9 cellular contexts compared by ENCODE assay signal in the genomic region with DNA sequence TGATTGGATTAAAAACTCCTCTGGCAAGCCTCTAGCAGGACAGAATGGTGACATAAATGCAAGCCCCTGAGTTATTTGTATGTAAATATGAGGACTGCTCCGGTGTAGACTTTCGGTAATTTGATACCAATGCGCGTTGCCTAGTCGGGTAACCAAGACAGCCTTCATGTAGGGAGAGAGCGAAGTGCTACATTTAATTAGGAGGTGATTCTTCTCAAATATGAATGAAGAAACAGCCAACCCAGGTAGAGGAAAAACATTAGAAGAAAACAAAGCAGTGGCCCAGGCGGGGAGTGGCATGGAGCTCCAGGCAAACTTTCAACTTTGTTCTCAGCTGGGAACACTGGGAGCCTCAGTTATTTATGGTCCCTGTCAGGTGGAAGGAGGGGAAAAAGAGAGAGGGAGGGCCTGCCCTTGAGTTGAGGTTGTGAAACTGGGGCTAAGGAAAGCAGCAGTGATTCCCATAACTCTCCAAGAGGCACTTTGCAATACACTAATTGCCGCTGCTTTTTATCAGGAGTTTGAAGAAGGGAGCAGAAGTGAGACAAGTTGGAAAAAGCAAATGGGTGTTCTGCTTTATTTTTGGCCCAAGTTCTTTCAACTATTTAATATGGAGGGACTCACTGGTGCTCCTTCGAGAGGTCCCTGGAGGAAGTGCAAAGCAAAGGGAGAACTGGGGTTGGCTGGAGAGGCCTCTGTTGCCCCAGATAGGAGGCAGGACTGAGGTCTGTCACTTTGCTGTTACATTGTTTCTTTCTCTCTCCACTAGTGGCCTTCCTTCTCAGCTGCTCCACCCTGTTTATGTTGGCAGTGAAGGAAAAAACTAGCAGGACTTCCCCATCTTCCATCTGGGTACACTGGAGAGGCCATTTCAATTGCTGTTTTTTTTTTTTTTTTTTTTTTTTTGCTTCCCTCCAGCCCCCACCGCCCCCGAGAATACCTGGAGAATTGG.
A peak's percentile ranks its signal among the peaks of the same experiment; 100 is the strongest.
DNase-seq lines count a peak whose midpoint lies in the region; ATAC-seq, FAIRE-seq and TF ChIP-seq lines count a peak whose summit lies in the region.
"Had no signal": no experiment of that assay in that cellular context is flagged by ENCODE, and none has a peak within 500 bp of the region (broad histone marks: within the 10 kb centered on the region; RNA-seq: fewer than 3 reads in every experiment).

No MANE protein-coding gene starts in this region.

- ATAC-seq in GM12878 (0 out of 3 replicates have a peak, but pooled peaks have one; percentile 23), left colon (peak; percentile 90)
- no peak for ATAC-seq in naive thymus-derived CD4-positive, alpha-beta T cell

- RAD21 ChIA-PET in GM12878 (lab: Charles Lee; ENCODE audit: unreplicated experiment): no interaction called here

- FAIRE-seq in GM12878 (lab: Jason Lieb, UNC) (no peak), urothelium cell line (lab: Jason Lieb, UNC) (no peak)

- in situ Hi-C loops in GM12878 (cut with MboI): no loop called here

- H3K27me3 ChIP-seq in GM12878 (replicated peaks in 1 of 2; ENCODE audit: control insufficient read depth in 2 of 2, insufficient read depth in 2 of 2, low read length in 1 of 2): no peaks in the 10 kb centered on the region; a peak in 1 of 4 replicates
- no peaks in the 10 kb centered on the region for H3K27me3 ChIP-seq in naive thymus-derived CD4-positive, alpha-beta T cell (ENCODE audit: control insufficient read depth in 2 of 2, insufficient read depth in 2 of 2, low read length in 2 of 2)

- H4K20me1 ChIP-seq in GM12878 (ENCODE audit: control insufficient read depth, insufficient read depth): no peaks in the 10 kb centered on the region

- no peak overlapping the region for H3K4me3 ChIP-seq in GM12878
- H3K4me3 ChIP-seq in naive thymus-derived CD4-positive, alpha-beta T cell (ENCODE audit: low read length): no peak overlapping the region

- no peaks in the 10 kb centered on the region for H3K79me2 ChIP-seq in GM12878 (ENCODE audit: control insufficient read depth, insufficient read depth, low read length)

- intact Hi-C loops in GM12878 (cut with micrococcal nuclease; ENCODE audit: unreplicated experiment): no loop called here
- intact Hi-C loops in left colon (cut with DNase I, micrococcal nuclease): no loop called here
- intact Hi-C loops in naive thymus-derived CD4-positive, alpha-beta T cell (cut with micrococcal nuclease): no loop called here

- peaks cover 0 to 4% (median under 1%) of the 10 kb centered on the region in 7 donors for H3K4me1 Mint-ChIP-seq in naive thymus-derived CD4-positive, alpha-beta T cell

- no peak overlapping the region for H3K4me3 Mint-ChIP-seq in naive thymus-derived CD4-positive, alpha-beta T cell
- H3K4me3 Mint-ChIP-seq: nephron had no signal

- no TSS peak for BruUV-seq in GM12878 (replicated peaks; lab: Mats Ljungman, UMichigan)

- TF ChIP-seq RAD21 in GM12878 (IDR thresholded peaks at IDR 0.05; ENCODE audit: insufficient read depth, low read depth, low read length): no peak

- H3K27ac Mint-ChIP-seq in naive thymus-derived CD4-positive, alpha-beta T cell: no peak overlapping the region
- H3K27ac Mint-ChIP-seq: nephron had no signal

- no peak overlapping the region for H3K4me2 ChIP-seq in GM12878 (ENCODE audit: control insufficient read depth, insufficient read depth)

- peaks cover 3 to 47% (median 38%) of the 10 kb centered on the region in 5 donors for H3K36me3 Mint-ChIP-seq in naive thymus-derived CD4-positive, alpha-beta T cell

- CTCF ChIA-PET in GM12878 (lab: Yijun Ruan, JAX): no interaction called here
- CTCF ChIA-PET in naive thymus-derived CD4-positive, alpha-beta T cell (lab: Charles Lee): no interaction called here

- no peak overlapping the region for H2AFZ ChIP-seq in GM12878 (ENCODE audit: control insufficient read depth, low read depth, low read length)

- H3K9ac ChIP-seq in GM12878 (ENCODE audit: control insufficient read depth, insufficient read depth, low read length): no peak overlapping the region

- no peaks in the 10 kb centered on the region for H3K27me3 Mint-ChIP-seq in naive thymus-derived CD4-positive, alpha-beta T cell

- H3K9me3 ChIP-seq in GM12878 (replicated peaks; ENCODE audit: control insufficient read depth, insufficient read depth, low read length): no peaks in the 10 kb centered on the region
- no peaks in the 10 kb centered on the region for H3K9me3 ChIP-seq in naive thymus-derived CD4-positive, alpha-beta T cell (ENCODE audit: control insufficient read depth in 2 of 3, low read length in 3 of 3)

- H3K9me3 Mint-ChIP-seq in naive thymus-derived CD4-positive, alpha-beta T cell: peaks cover 0 to 3% (median 0%) of the 10 kb centered on the region in 11 donors
- H3K9me3 Mint-ChIP-seq: nephron had no signal

- no peak for TF ChIP-seq CTCF in GM12878 (IDR thresholded peaks at IDR 0.05 in 2 of 3, conservative IDR thresholded peaks at IDR 0.05 in 1 of 3; ENCODE audit: control insufficient read depth in 2 of 3, extremely low read depth in 1 of 3, insufficient read depth in 1 of 3, low read depth in 3 of 3, low read length in 3 of 3)

- TF ChIP-seq POLR2A in GM12878 (IDR thresholded peaks at IDR 0.05; ENCODE audit: low read depth, low read length): no peak

- POLR2A ChIA-PET in GM12878 (lab: Charles Lee): no interaction called here
- POLR2A ChIA-PET in naive thymus-derived CD4-positive, alpha-beta T cell (lab: Charles Lee): no interaction called here

- H3K27ac ChIP-seq in GM12878 (ENCODE audit: control insufficient read depth, insufficient read depth): no peak overlapping the region
- H3K27ac ChIP-seq in naive thymus-derived CD4-positive, alpha-beta T cell (ENCODE audit: low read depth, low read length): no peak overlapping the region

- no peaks in the 10 kb centered on the region for H3K4me1 ChIP-seq in GM12878 (ENCODE audit: control insufficient read depth, insufficient read depth, low read length)
- no peaks in the 10 kb centered on the region for H3K4me1 ChIP-seq in naive thymus-derived CD4-positive, alpha-beta T cell (ENCODE audit: control insufficient read depth in 2 of 2, insufficient read depth in 2 of 2, low read length in 2 of 2)

- WGBS in GM12878 (ENCODE audit: insufficient coverage, insufficient replicate concordance, low lambda C conversion rate, missing lambda C conversion rate): 62% methylated on average over 11 of the region's 11 CpGs

- peak; percentile 4 for DNase-seq in NCI-H1092 treated with DMSO at 0.1 percent for 48 hours (lab: John Stamatoyannopoulos, UW)
- no peak for DNase-seq in NCI-H1092 (lab: John Stamatoyannopoulos, UW)
- DNase-seq in GM12878 (ENCODE audit: low read depth, low spot score): no peak
- DNase-seq in left colon: peak; percentile 61 to 79
- DNase-seq in urothelium cell line (ENCODE audit: low spot score): peak; percentile 54
- DNase-seq in activated naive CD4-positive, alpha-beta T cell (lab: John Stamatoyannopoulos, UW): no peak
- DNase-seq in naive thymus-derived CD4-positive, alpha-beta T cell: no peak
- DNase-seq in hippocampal formation (lab: John Stamatoyannopoulos, UW): no peak

- H3K36me3 ChIP-seq in GM12878 (ENCODE audit: control insufficient read depth in 2 of 2, insufficient read depth in 2 of 2, low read length in 1 of 2): no peaks in the 10 kb centered on the region
- H3K36me3 ChIP-seq in naive thymus-derived CD4-positive, alpha-beta T cell (ENCODE audit: control insufficient read depth in 2 of 3, insufficient read depth in 3 of 3, low read length in 3 of 3): peaks cover 0 to 3% (median 0%) of the 10 kb centered on the region in 3 experiments

- TF ChIP-seq EP300 in GM12878 (IDR thresholded peaks at IDR 0.05; ENCODE audit: borderline replicate concordance in 1 of 2, control insufficient read depth in 1 of 2, low read depth in 2 of 2, low read length in 2 of 2): no peak

- SMC1A ChIA-PET in GM12878 (lab: Charles Lee; ENCODE audit: uncharacterized antibody, unreplicated experiment): interaction anchor here (0.6 kb wide), 1 partner anchor 1674 kb away, joined by 3 read pairs; no protein-coding TSS in a partner anchor

TF ChIP-seq in GM12878, 131 proteins besides CTCF, POLR2A, EP300 and RAD21:
- TF ChIP-seq TCF12 (IDR thresholded peaks at IDR 0.05; ENCODE audit: low read depth, low read length): no peak
- TF ChIP-seq, protein P1, sequence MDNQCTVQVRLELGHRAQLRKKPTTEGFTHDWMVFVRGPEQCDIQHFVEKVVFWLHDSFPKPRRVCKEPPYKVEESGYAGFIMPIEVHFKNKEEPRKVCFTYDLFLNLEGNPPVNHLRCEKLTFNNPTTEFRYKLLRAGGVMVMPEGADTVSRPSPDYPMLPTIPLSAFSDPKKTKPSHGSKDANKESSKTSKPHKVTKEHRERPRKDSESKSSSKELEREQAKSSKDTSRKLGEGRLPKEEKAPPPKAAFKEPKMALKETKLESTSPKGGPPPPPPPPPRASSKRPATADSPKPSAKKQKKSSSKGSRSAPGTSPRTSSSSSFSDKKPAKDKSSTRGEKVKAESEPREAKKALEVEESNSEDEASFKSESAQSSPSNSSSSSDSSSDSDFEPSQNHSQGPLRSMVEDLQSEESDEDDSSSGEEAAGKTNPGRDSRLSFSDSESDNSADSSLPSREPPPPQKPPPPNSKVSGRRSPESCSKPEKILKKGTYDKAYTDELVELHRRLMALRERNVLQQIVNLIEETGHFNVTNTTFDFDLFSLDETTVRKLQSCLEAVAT (IDR thresholded peaks at IDR 0.05): no peak
- no peak for TF ChIP-seq DPF2 (IDR thresholded peaks at IDR 0.05)
- TF ChIP-seq PML (IDR thresholded peaks at IDR 0.05; ENCODE audit: low read length): no peak
- TF ChIP-seq KAT2A (conservative IDR thresholded peaks at IDR 0.05; ENCODE audit: control insufficient read depth, low read depth, low read length): no peak

Comparison
In these comparisons a context has a peak if more than half of its experiments do, and no peak if none do; other contexts are left out.
1. DNase-seq: peak in NCI-H1092 treated with DMSO at 0.1 percent for 48 hours (single experiment), left colon (2 of 2) and urothelium cell line (single experiment); none in NCI-H1092 (single experiment), GM12878 (single experiment), activated naive CD4-positive, alpha-beta T cell (0 of 4), naive thymus-derived CD4-positive, alpha-beta T cell (0 of 9) and hippocampal formation (0 of 2).